28 cellular contexts compared by ENCODE assay signal in the genomic region with DNA sequence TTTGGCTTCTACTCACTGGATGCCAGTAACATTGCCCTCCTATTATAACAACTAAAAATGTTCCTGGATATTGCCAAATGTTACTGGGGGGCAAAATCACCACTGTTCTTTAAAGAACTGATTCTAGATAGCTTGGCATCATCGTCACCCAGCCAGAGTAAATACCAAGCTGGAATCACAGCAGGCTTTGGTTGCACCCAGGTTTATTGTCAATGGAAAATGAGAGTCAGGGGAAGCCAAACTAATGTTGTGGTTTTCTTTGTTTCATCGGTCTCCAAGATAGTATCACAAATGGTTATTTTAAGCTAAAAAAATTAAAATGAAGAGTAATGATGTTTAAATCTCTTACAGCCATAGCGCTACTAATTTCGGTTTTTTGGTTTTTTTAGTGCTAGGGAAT.
"Had no signal": no experiment of that assay in that cellular context is flagged by ENCODE, and none has a peak within 500 bp of the region (broad histone marks: within the 10 kb centered on the region; RNA-seq: fewer than 3 reads in every experiment).

No MANE protein-coding gene starts in this region.

- H3K9me3 Mint-ChIP-seq: effector memory CD8-positive, alpha-beta T cell; memory B cell; natural killer cell treated with Interleukin-12 subunit alpha and Interleukin-12 subunit beta and Interleukin-15 and Interleukin-18, amount 100 ng/mL, for 72 hours; T-helper 1 cell treated with Interleukin-12 subunit alpha and Interleukin-12 subunit beta and Interleukin-4 antibody, amounts not matched to agents 30 μg/mL and 1 μg/mL, for 36 hours; WTC11 had no signal

- H3K4me1 ChIP-seq: adrenal gland, ascending aorta, colonic mucosa, sigmoid colon, stomach, suprapubic skin had no signal

- H3K27ac ChIP-seq: adrenal gland, ascending aorta, colonic mucosa, dorsolateral prefrontal cortex, hepatocyte, sigmoid colon, stomach, suprapubic skin, tibial nerve had no signal

- H3K4me1 Mint-ChIP-seq: immature natural killer cell had no signal

- H3K27me3 ChIP-seq: adrenal gland, ascending aorta, colonic mucosa, sigmoid colon, stomach, tibial nerve had no signal

- H3K27ac Mint-ChIP-seq: effector memory CD8-positive, alpha-beta T cell; immature natural killer cell; memory B cell; natural killer cell treated with Interleukin-12 subunit alpha and Interleukin-12 subunit beta and Interleukin-15 and Interleukin-18, amount 100 ng/mL, for 72 hours; progenitor cell of endocrine pancreas; T-helper 1 cell treated with Interleukin-12 subunit alpha and Interleukin-12 subunit beta and Interleukin-4 antibody, amounts not matched to agents 30 μg/mL and 1 μg/mL, for 36 hours; WTC11 had no signal

- H3K4me3 ChIP-seq: adrenal gland, ascending aorta, colonic mucosa, dorsolateral prefrontal cortex, hepatocyte, sigmoid colon, smooth muscle cell, stomach, suprapubic skin, tibial nerve had no signal

- H3K4me3 Mint-ChIP-seq: effector memory CD8-positive, alpha-beta T cell; immature natural killer cell; memory B cell; natural killer cell treated with Interleukin-12 subunit alpha and Interleukin-12 subunit beta and Interleukin-15 and Interleukin-18, amount 100 ng/mL, for 72 hours; T-helper 1 cell treated with Interleukin-12 subunit alpha and Interleukin-12 subunit beta and Interleukin-4 antibody, amounts not matched to agents 30 μg/mL and 1 μg/mL, for 36 hours; WTC11 had no signal

- ATAC-seq: effector memory CD8-positive, alpha-beta T cell; esophagus mucosa; natural killer cell treated with Interleukin-12 subunit alpha and Interleukin-12 subunit beta and Interleukin-15 and Interleukin-18, amount 100 ng/mL, for 72 hours; WTC11 had no signal

- DNase-seq: activated CD4-positive, alpha-beta T cell treated with anti-CD3 and anti-CD28 coated beads for 4 hours; activated CD8-positive, alpha-beta memory T cell treated with anti-CD3 and anti-CD28 coated beads for 24 hours; activated CD8-positive, alpha-beta memory T cell treated with anti-CD3 and anti-CD28 coated beads, Interleukin-2, amount 50 U/mL, for 4 hours; activated gamma-delta T cell; activated naive CD4-positive, alpha-beta T cell treated with anti-CD3 and anti-CD28 coated beads, Interleukin-2, amount 50 U/mL, for 16 hours; adrenal gland; colonic mucosa; dorsolateral prefrontal cortex; effector memory CD8-positive, alpha-beta T cell; foreskin melanocyte; immature natural killer cell; kidney glomerular epithelial cell; retina; sigmoid colon; stimulated activated CD4-positive, alpha-beta T cell treated with anti-CD3 and anti-CD28 coated beads, Interleukin-4, amount 100 ng/mL, for 4 hours; stomach; T1000 had no signal

- H3K36me3 Mint-ChIP-seq: memory B cell; natural killer cell treated with Interleukin-12 subunit alpha and Interleukin-12 subunit beta and Interleukin-15 and Interleukin-18, amount 100 ng/mL, for 72 hours; WTC11 had no signal

- H3K36me3 ChIP-seq: adrenal gland, ascending aorta, colonic mucosa, sigmoid colon, stomach, suprapubic skin, tibial nerve had no signal

- H3K9me3 ChIP-seq: adrenal gland, ascending aorta, colonic mucosa, sigmoid colon, stomach, suprapubic skin, tibial nerve had no signal
